In the genomic region with DNA sequence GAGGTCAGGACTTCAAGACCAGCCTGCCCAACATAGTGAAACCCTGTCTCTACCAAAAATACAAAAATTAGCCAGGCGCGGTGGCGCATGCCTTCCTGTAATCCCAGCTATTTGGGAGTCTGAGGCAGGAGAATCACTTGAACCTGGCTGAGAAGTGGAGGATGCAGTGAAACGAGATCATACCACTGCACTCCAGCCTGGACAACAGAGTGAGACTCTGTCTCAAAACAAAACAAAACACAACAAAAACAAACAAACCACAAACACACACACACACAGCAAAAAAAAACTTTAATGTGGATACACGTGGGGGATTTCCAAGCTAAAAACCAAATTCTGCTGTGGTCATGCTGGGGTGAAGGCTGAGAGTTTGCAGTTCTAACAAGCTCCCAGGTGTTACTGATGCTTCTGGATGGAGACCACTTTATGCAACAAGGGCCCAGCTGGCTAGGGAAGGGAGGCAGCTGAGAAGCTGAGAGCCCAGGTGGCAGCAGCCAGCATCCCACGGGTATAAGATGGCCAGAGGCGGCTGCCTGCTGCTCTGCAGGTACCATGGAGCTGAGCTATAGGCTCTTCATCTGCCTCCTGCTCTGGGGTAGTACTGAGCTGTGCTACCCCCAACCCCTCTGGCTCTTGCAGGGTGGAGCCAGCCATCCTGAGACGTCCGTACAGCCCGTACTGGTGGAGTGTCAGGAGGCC, we compare ENCODE assay signal across 13 cellular contexts. TPM values are rescaled to one million over a fixed set of nuclear protein-coding genes. Genes with fewer than 3 reads are reported as not detected.
DNase-seq lines count a peak whose midpoint lies in the region; ATAC-seq and TF ChIP-seq lines count a peak whose summit lies in the region.
"Had no signal": no experiment of that assay in that cellular context is flagged by ENCODE, and none has a peak within 500 bp of the region (broad histone marks: within the 10 kb centered on the region; RNA-seq: fewer than 3 reads in every experiment).

A gene (plus strand): TSS at position 538 of the 699 bp plus-strand sequence. CDS start 15 bp downstream, at position 553.

- TF ChIP-seq CTCF in tibial nerve (IDR thresholded peaks at IDR 0.05), result no peak

- H3K36me3 Mint-ChIP-seq in dendritic cell treated with granulocyte-macrophage colony-stimulating factor and Interleukin-4, amounts not matched to agents 40 ng/mL and 50 ng/mL, for 4 days (ENCODE audit: low read depth), result no peaks in the 10 kb centered on the region

- no peak within 1 kb of the TSS for H3K4me3 ChIP-seq in Jurkat, Clone E6-1 (ENCODE audit: low read length)
- H3K4me3 ChIP-seq in tibial nerve, result no peak within 1 kb of the TSS
- H3K4me3 ChIP-seq: cardiac muscle cell, transverse colon had no signal

- peaks cover 33% of the 10 kb centered on the region for H3K4me1 Mint-ChIP-seq in stimulated activated naive CD8-positive, alpha-beta T cell treated with anti-CD3 and anti-CD28 coated beads, Interleukin-15, amount 100 ng/mL, for 72 hours
- H3K4me1 Mint-ChIP-seq in dendritic cell treated with granulocyte-macrophage colony-stimulating factor and Interleukin-4, amounts not matched to agents 40 ng/mL and 50 ng/mL, for 4 days (ENCODE audit: low read depth), result peaks cover 19% of the 10 kb centered on the region

- no peak for TF ChIP-seq EP300 in tibial nerve (IDR thresholded peaks at IDR 0.05)

- H3K27me3 Mint-ChIP-seq in stimulated activated naive CD8-positive, alpha-beta T cell treated with anti-CD3 and anti-CD28 coated beads, Interleukin-15, amount 100 ng/mL, for 72 hours, result peaks cover 26% of the 10 kb centered on the region
- H3K27me3 Mint-ChIP-seq in dendritic cell treated with granulocyte-macrophage colony-stimulating factor and Interleukin-4, amounts not matched to agents 40 ng/mL and 50 ng/mL, for 4 days, result peaks cover 2% of the 10 kb centered on the region

- no peak within 1 kb of the TSS for H3K27ac ChIP-seq in tibial nerve
- H3K27ac ChIP-seq: C4-2B, cardiac muscle cell, transverse colon had no signal

- intact Hi-C loops in dendritic cell treated with granulocyte-macrophage colony-stimulating factor and Interleukin-4, amounts not matched to agents 40 ng/mL and 50 ng/mL, for 4 days (cut with micrococcal nuclease), result no loop called here
- intact Hi-C loops in sciatic nerve (cut with DNase I), result no loop called here

- no peaks in the 10 kb centered on the region for H3K36me3 ChIP-seq in tibial nerve
- H3K36me3 ChIP-seq: cardiac muscle cell, transverse colon had no signal

- H3K9me3 ChIP-seq in tibial nerve, result peaks cover 0 to 9% (median 0%) of the 10 kb centered on the region in 4 donors
- H3K9me3 ChIP-seq: transverse colon had no signal

- no peak for DNase-seq in stimulated activated naive CD8-positive, alpha-beta T cell treated with anti-CD3 and anti-CD28 coated beads, Interleukin-15, amount 100 ng/mL, for 72 hours
- DNase-seq in stimulated activated naive CD8-positive, alpha-beta T cell treated with anti-CD3 and anti-CD28 coated beads, Interleukin-15, Interleukin-2, amounts not matched to agents 100 U/mL and 50 U/mL, for 24 hours, result no peak
- DNase-seq in Jurkat, Clone E6-1 (ENCODE audit: low read depth, low spot score), result peak; percentile 19
- DNase-seq in ureter (ENCODE audit: low spot score), result no peak
- no peak for DNase-seq in tibial nerve (ENCODE audit: low spot score in 2 of 2)
- no peak for DNase-seq in stimulated activated CD4-positive, alpha-beta T cell treated with anti-CD3 and anti-CD28 coated beads, Interleukin-15, amount 100 ng/mL, for 24 hours
- DNase-seq in sciatic nerve (ENCODE audit: low spot score), result no peak
- DNase-seq: NCI-H1436 treated with DMSO at 0.1 percent for 48 hours, small intestine, transverse colon had no signal

- peaks cover 0 to 9% of the 10 kb centered on the region in 2 donors for H3K27me3 ChIP-seq in tibial nerve
- H3K27me3 ChIP-seq: cardiac muscle cell had no signal

- H3K27ac Mint-ChIP-seq in stimulated activated naive CD8-positive, alpha-beta T cell treated with anti-CD3 and anti-CD28 coated beads, Interleukin-15, amount 100 ng/mL, for 72 hours, result peak within 1 kb of the TSS; percentile 27 to 57
- peak within 1 kb of the TSS; percentile 25 for H3K27ac Mint-ChIP-seq in dendritic cell treated with granulocyte-macrophage colony-stimulating factor and Interleukin-4, amounts not matched to agents 40 ng/mL and 50 ng/mL, for 4 days

- ATAC-seq in stimulated activated naive CD8-positive, alpha-beta T cell treated with anti-CD3 and anti-CD28 coated beads, Interleukin-15, amount 100 ng/mL, for 72 hours, result peak; percentile 58
- ATAC-seq in stimulated activated naive CD8-positive, alpha-beta T cell treated with anti-CD3 and anti-CD28 coated beads, Interleukin-15, Interleukin-2, amounts not matched to agents 100 U/mL and 50 U/mL, for 24 hours, result no peak
- ATAC-seq in sciatic nerve, result no peak

- peaks cover 0 to 6% (median 0%) of the 10 kb centered on the region in 4 donors for H3K4me1 ChIP-seq in tibial nerve
- H3K4me1 ChIP-seq: transverse colon had no signal

- TF ChIP-seq POLR2A in tibial nerve (IDR thresholded peaks at IDR 0.05), result no peak

- no peaks in the 10 kb centered on the region for H3K9me3 Mint-ChIP-seq in stimulated activated naive CD8-positive, alpha-beta T cell treated with anti-CD3 and anti-CD28 coated beads, Interleukin-15, amount 100 ng/mL, for 72 hours
- no peaks in the 10 kb centered on the region for H3K9me3 Mint-ChIP-seq in dendritic cell treated with granulocyte-macrophage colony-stimulating factor and Interleukin-4, amounts not matched to agents 40 ng/mL and 50 ng/mL, for 4 days

- WGBS in tibial nerve, 2 donors, result 78 to 84% methylated on average over 10 of the region's 10 CpGs

- H3K4me3 Mint-ChIP-seq in stimulated activated naive CD8-positive, alpha-beta T cell treated with anti-CD3 and anti-CD28 coated beads, Interleukin-15, amount 100 ng/mL, for 72 hours, result no peak within 1 kb of the TSS
- no peak within 1 kb of the TSS for H3K4me3 Mint-ChIP-seq in dendritic cell treated with granulocyte-macrophage colony-stimulating factor and Interleukin-4, amounts not matched to agents 40 ng/mL and 50 ng/mL, for 4 days

RNA-seq across cellular contexts. Expression of the gene that starts here (rescaled TPM):
- 17.1 TPM for polyA plus RNA-seq in Jurkat, Clone E6-1 (2012; ENCODE audit: insufficient read depth, insufficient read length)
- total RNA-seq in ureter (23.3 TPM), tibial nerve (10 to 100 TPM in 1 of 4 donors, 1 to 10 TPM in 2, not detected in 1; 1.2 to 19.4 (median 2.4) TPM), sciatic nerve (1.7 TPM)
